Comparison of ENCODE assay signal across 23 cellular contexts in the genomic region with DNA sequence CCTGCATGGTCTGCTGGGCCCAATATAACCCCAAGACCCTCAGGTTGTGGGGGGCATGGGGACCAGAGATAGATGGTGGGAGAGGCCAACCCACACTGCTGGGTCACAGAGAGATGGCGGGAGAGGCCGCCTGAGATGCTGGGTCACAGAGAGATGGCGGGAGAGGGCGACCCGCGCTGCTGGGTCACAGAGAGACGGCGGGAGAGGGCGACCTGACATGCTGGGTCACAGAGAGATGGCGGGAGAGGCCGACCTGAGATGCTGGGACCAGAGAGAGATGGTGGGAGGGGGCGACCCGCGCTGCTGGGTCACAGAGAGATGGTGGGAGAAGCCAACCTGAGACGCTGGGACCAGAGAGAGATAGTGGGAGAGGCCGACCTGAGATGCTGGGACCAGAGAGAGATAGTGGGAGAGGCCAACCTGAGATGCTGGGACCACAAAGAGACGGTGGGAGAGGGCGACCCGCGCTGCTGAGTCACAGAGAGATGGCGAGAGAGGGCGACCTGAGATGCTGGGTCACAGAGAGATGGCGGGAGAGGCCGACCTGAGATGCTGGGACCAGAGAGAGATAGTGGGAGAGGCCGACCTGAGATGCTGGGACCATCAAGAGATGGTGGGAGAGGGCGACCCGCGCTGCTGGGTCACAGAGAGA.
"Had no signal": no experiment of that assay in that cellular context is flagged by ENCODE, and none has a peak within 500 bp of the region (broad histone marks: within the 10 kb centered on the region; RNA-seq: fewer than 3 reads in every experiment).

No MANE protein-coding gene starts in this region.

- H3K9me3 ChIP-seq: prostate gland, thoracic aorta, tibial nerve, upper lobe of right lung, uterus had no signal

- H3K27me3 Mint-ChIP-seq: stimulated activated naive CD8-positive, alpha-beta T cell treated with anti-CD3 and anti-CD28 coated beads, Interleukin-15, Interleukin-2, amounts not matched to agents 100 ng/mL and 50 ng/mL, for 24 hours had no signal

- H3K4me1 ChIP-seq: uterus had no signal

- H3K27me3 ChIP-seq: tibial nerve, upper lobe of right lung, uterus had no signal

- H3K9me3 Mint-ChIP-seq: naive thymus-derived CD8-positive, alpha-beta T cell; neural crest cell; stimulated activated naive CD8-positive, alpha-beta T cell treated with anti-CD3 and anti-CD28 coated beads, Interleukin-15, Interleukin-2, amounts not matched to agents 100 ng/mL and 50 ng/mL, for 24 hours had no signal

- H3K4me3 Mint-ChIP-seq: naive thymus-derived CD8-positive, alpha-beta T cell; neural crest cell; stimulated activated naive B cell treated with anti-CD40 and anti-IgM and Interleukin-4, amounts not matched to agents 10 μg/mL and 1 μg/mL and 100 μg/mL, for 72 hours; stimulated activated naive CD8-positive, alpha-beta T cell treated with anti-CD3 and anti-CD28 coated beads, Interleukin-15, Interleukin-2, amounts not matched to agents 100 ng/mL and 50 ng/mL, for 24 hours had no signal

- H3K36me3 Mint-ChIP-seq: naive thymus-derived CD8-positive, alpha-beta T cell; stimulated activated naive B cell treated with anti-CD40 and anti-IgM and Interleukin-4, amounts not matched to agents 10 μg/mL and 1 μg/mL and 100 μg/mL, for 72 hours had no signal

- H3K4me3 ChIP-seq: coronary artery, prostate gland, skin epidermis, spleen, thoracic aorta, tibial nerve, upper lobe of right lung, uterus had no signal

- DNase-seq: central memory CD4-positive, alpha-beta T cell; dermis blood vessel endothelial cell; effector memory CD4-positive, alpha-beta T cell; erythroblast; mammary epithelial cell; nucleus accumbens; stimulated activated CD4-positive, alpha-beta T cell treated with anti-CD3 and anti-CD28 coated beads, Interleukin-4, amount 100 ng/mL, for 4 hours; stimulated activated naive B cell treated with anti-CD40 and anti-IgM and Interleukin-4, amounts not matched to agents 10 μg/mL and 1 μg/mL and 100 μg/mL, for 72 hours; uterus had no signal

- H3K27ac ChIP-seq: coronary artery, prostate gland, skin epidermis, spleen, thoracic aorta, tibial nerve, upper lobe of right lung, uterus had no signal

- ATAC-seq: left lobe of liver; naive thymus-derived CD8-positive, alpha-beta T cell; right cardiac atrium; stimulated activated naive B cell treated with anti-CD40 and anti-IgM and Interleukin-4, amounts not matched to agents 10 μg/mL and 1 μg/mL and 100 μg/mL, for 72 hours; upper lobe of right lung had no signal

- H3K36me3 ChIP-seq: prostate gland, spleen, thoracic aorta, tibial nerve, upper lobe of right lung, uterus had no signal

- H3K27ac Mint-ChIP-seq: stimulated activated naive CD8-positive, alpha-beta T cell treated with anti-CD3 and anti-CD28 coated beads, Interleukin-15, Interleukin-2, amounts not matched to agents 100 ng/mL and 50 ng/mL, for 24 hours had no signal

- FAIRE-seq: frontal cortex, keratinocyte had no signal
